19 cellular contexts compared by ENCODE assay signal in genomic region chr2:224126459-224126858, GRCh38.
"Had no signal": no experiment of that assay in that cellular context is flagged by ENCODE, and none has a peak within 500 bp of the region (broad histone marks: within the 10 kb centered on the region; RNA-seq: fewer than 3 reads in every experiment).

No MANE protein-coding gene starts in this region.

- H3K9me3 Mint-ChIP-seq: activated CD4-positive, alpha-beta T cell treated with anti-CD3 and anti-CD28 coated beads, Interleukin-2, amount 10 ng/mL, durations not matched to agents 7 days and 5 days; activated naive CD4-positive, alpha-beta T cell treated with anti-CD3 and anti-CD28 coated beads, Interleukin-2, amount 50 U/mL, for 72 hours; dendritic cell treated with granulocyte-macrophage colony-stimulating factor and Interleukin-4, amounts not matched to agents 40 ng/mL and 50 ng/mL, for 4 days; T-helper 2 cell treated with Interferon-gamma antibody and Interleukin-4, amounts not matched to agents 5 μg/mL and 100 μg/mL, for 36 hours had no signal

- H3K27me3 Mint-ChIP-seq: dendritic cell treated with granulocyte-macrophage colony-stimulating factor and Interleukin-4, amounts not matched to agents 40 ng/mL and 50 ng/mL, for 4 days had no signal

- DNase-seq: activated CD4-positive, alpha-beta T cell treated with anti-CD3 and anti-CD28 coated beads, Interleukin-2, amount 10 ng/mL, durations not matched to agents 7 days and 5 days; activated CD4-positive, CD25-positive, alpha-beta regulatory T cell; activated CD8-positive, alpha-beta memory T cell treated with anti-CD3 and anti-CD28 coated beads, Interleukin-2, amount 50 U/mL, for 48 hours; activated gamma-delta T cell; activated T-cell treated with anti-CD3 and anti-CD28 coated beads, Interleukin-2, amount 50 U/mL, for 72 hours; brain microvascular endothelial cell; effector memory CD8-positive, alpha-beta T cell; nephron progenitor cell; stimulated activated CD4-positive, alpha-beta T cell treated with anti-CD3 and anti-CD28 coated beads, Interleukin-4, amount 100 ng/mL, for 1 hour; stimulated activated naive B cell treated with anti-CD40 and anti-IgM and Interleukin-4, amounts not matched to agents 10 μg/mL and 1 μg/mL and 100 μg/mL, for 72 hours; SW 1271 had no signal

- H3K4me1 Mint-ChIP-seq: activated CD4-positive, alpha-beta T cell treated with anti-CD3 and anti-CD28 coated beads, Interleukin-2, amount 10 ng/mL, durations not matched to agents 7 days and 5 days; stimulated activated naive B cell treated with anti-CD40 and anti-IgM and Interleukin-4, amounts not matched to agents 10 μg/mL and 1 μg/mL and 100 μg/mL, for 72 hours had no signal

- H3K4me3 ChIP-seq: gastroesophageal sphincter, psoas muscle, SJSA1, upper lobe of left lung had no signal

- H3K27ac Mint-ChIP-seq: activated CD4-positive, alpha-beta T cell treated with anti-CD3 and anti-CD28 coated beads, Interleukin-2, amount 10 ng/mL, durations not matched to agents 7 days and 5 days; activated naive CD4-positive, alpha-beta T cell treated with anti-CD3 and anti-CD28 coated beads, Interleukin-2, amount 50 U/mL, for 72 hours; activated T-cell treated with anti-CD3 and anti-CD28 coated beads, Interleukin-2, amount 50 U/mL, for 72 hours; dendritic cell treated with granulocyte-macrophage colony-stimulating factor and Interleukin-4, amounts not matched to agents 40 ng/mL and 50 ng/mL, for 4 days; effector memory CD8-positive, alpha-beta T cell; nephron progenitor cell; stimulated activated naive B cell treated with anti-CD40 and anti-IgM and Interleukin-4, amounts not matched to agents 10 μg/mL and 1 μg/mL and 100 μg/mL, for 72 hours; T-helper 2 cell treated with Interferon-gamma antibody and Interleukin-4, amounts not matched to agents 5 μg/mL and 100 μg/mL, for 36 hours had no signal

- ATAC-seq: activated naive CD4-positive, alpha-beta T cell treated with anti-CD3 and anti-CD28 coated beads, Interleukin-2, amount 50 U/mL, for 72 hours; activated T-cell treated with anti-CD3 and anti-CD28 coated beads, Interleukin-2, amount 50 U/mL, for 72 hours; effector memory CD8-positive, alpha-beta T cell; gastroesophageal sphincter; left lobe of liver; stimulated activated naive B cell treated with anti-CD40 and anti-IgM and Interleukin-4, amounts not matched to agents 10 μg/mL and 1 μg/mL and 100 μg/mL, for 72 hours had no signal

- H3K4me1 ChIP-seq: gastroesophageal sphincter, psoas muscle, upper lobe of left lung had no signal

- H3K36me3 ChIP-seq: brain microvascular endothelial cell, gastroesophageal sphincter, SJSA1, upper lobe of left lung had no signal

- H3K27me3 ChIP-seq: brain microvascular endothelial cell, gastroesophageal sphincter, SJSA1, upper lobe of left lung had no signal

- H3K36me3 Mint-ChIP-seq: activated naive CD4-positive, alpha-beta T cell treated with anti-CD3 and anti-CD28 coated beads, Interleukin-2, amount 50 U/mL, for 72 hours; stimulated activated naive B cell treated with anti-CD40 and anti-IgM and Interleukin-4, amounts not matched to agents 10 μg/mL and 1 μg/mL and 100 μg/mL, for 72 hours had no signal

- H3K9me3 ChIP-seq: gastroesophageal sphincter, psoas muscle, SJSA1, upper lobe of left lung had no signal

- H3K27ac ChIP-seq: brain microvascular endothelial cell, gastroesophageal sphincter, psoas muscle, SJSA1, upper lobe of left lung had no signal

- H3K4me3 Mint-ChIP-seq: activated CD4-positive, alpha-beta T cell treated with anti-CD3 and anti-CD28 coated beads, Interleukin-2, amount 10 ng/mL, durations not matched to agents 7 days and 5 days; activated T-cell treated with anti-CD3 and anti-CD28 coated beads, Interleukin-2, amount 50 U/mL, for 72 hours; dendritic cell treated with granulocyte-macrophage colony-stimulating factor and Interleukin-4, amounts not matched to agents 40 ng/mL and 50 ng/mL, for 4 days; effector memory CD8-positive, alpha-beta T cell; nephron progenitor cell; stimulated activated naive B cell treated with anti-CD40 and anti-IgM and Interleukin-4, amounts not matched to agents 10 μg/mL and 1 μg/mL and 100 μg/mL, for 72 hours; T-helper 2 cell treated with Interferon-gamma antibody and Interleukin-4, amounts not matched to agents 5 μg/mL and 100 μg/mL, for 36 hours had no signal
